27 cellular contexts compared by ENCODE assay signal in the genomic region with DNA sequence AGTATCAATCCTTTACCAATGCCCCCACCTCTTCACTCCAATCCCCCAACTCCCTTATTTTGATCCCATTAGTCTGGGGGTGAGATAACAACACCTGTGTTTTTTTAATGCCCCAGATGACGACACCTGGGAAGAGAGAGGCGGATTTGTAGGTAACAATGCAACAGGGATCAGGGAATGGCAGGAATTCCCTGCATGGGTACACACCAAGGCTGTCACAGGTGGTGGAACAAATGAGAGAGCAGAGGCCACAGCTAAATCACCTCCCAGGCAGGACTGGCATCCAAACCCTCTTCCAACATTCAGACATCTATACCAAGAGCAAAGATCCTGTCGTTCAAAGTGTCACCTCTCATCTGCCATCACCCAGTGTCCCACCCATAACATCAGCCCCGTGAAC.
"Had no signal": no experiment of that assay in that cellular context is flagged by ENCODE, and none has a peak within 500 bp of the region (broad histone marks: within the 10 kb centered on the region; RNA-seq: fewer than 3 reads in every experiment).

No MANE protein-coding gene starts in this region.

- H3K4me1 Mint-ChIP-seq: memory B cell; naive thymus-derived CD4-positive, alpha-beta T cell; stimulated activated naive B cell treated with anti-CD40 and anti-IgM and Interleukin-4, amounts not matched to agents 10 μg/mL and 1 μg/mL and 100 μg/mL, for 72 hours; T-helper 17 cell had no signal

- H3K9me3 ChIP-seq: psoas muscle, right atrium auricular region, suprapubic skin had no signal

- H3K27me3 ChIP-seq: right atrium auricular region, suprapubic skin, tibial nerve had no signal

- H3K36me3 ChIP-seq: right atrium auricular region, suprapubic skin, tibial nerve, WERI-Rb-1 had no signal

- H3K9me3 Mint-ChIP-seq: activated CD4-positive, alpha-beta memory T cell treated with anti-CD3 and anti-CD28 coated beads for 36 hours; activated T-helper 1 cell treated with anti-CD3 and anti-CD28 coated beads, Interleukin-12 subunit alpha, Interleukin-12 subunit beta, Interleukin-2, Interleukin-4 antibody, amounts not matched to agents 30 ng/mL and 10 ng/mL and 1 ng/mL, durations not matched to agents 14 hours and 24 hours and 36 hours; stimulated activated naive B cell treated with anti-CD40 and anti-IgM and Interleukin-4, amounts not matched to agents 10 μg/mL and 1 μg/mL and 100 μg/mL, for 72 hours had no signal

- H2AFZ ChIP-seq: parathyroid adenoma had no signal

- H3K4me1 ChIP-seq: parathyroid adenoma, psoas muscle, suprapubic skin, tibial nerve had no signal

- H3K27me3 Mint-ChIP-seq: activated naive CD8-positive, alpha-beta T cell had no signal

- H3K36me3 Mint-ChIP-seq: activated CD4-positive, alpha-beta memory T cell treated with anti-CD3 and anti-CD28 coated beads for 36 hours; activated naive CD8-positive, alpha-beta T cell; memory B cell; stimulated activated naive B cell treated with anti-CD40 and anti-IgM and Interleukin-4, amounts not matched to agents 10 μg/mL and 1 μg/mL and 100 μg/mL, for 72 hours had no signal

- ATAC-seq: activated CD4-positive, CD25-positive, alpha-beta regulatory T cell treated with anti-CD3 and anti-CD28 coated beads, Interleukin-2, amount 50 U/mL, for 24 hours; left colon; naive thymus-derived CD4-positive, alpha-beta T cell; psoas muscle; stimulated activated naive B cell treated with anti-CD40 and anti-IgM and Interleukin-4, amounts not matched to agents 10 μg/mL and 1 μg/mL and 100 μg/mL, for 72 hours; T-helper 17 cell had no signal

- DNase-seq: activated CD4-positive, alpha-beta memory T cell treated with anti-CD3 and anti-CD28 coated beads for 36 hours; activated CD4-positive, alpha-beta T cell treated with anti-CD3 and anti-CD28 coated beads for 48 hours; activated CD8-positive, alpha-beta memory T cell treated with anti-CD3 and anti-CD28 coated beads, Interleukin-2, amount 50 U/mL, for 4 hours; activated T-cell treated with anti-CD3 and anti-CD28 coated beads, Interleukin-2, amount 50 U/mL, for 1 hour; anterior cingulate cortex; dermis blood vessel endothelial cell; effector CD4-positive, alpha-beta T cell; left colon; midbrain; naive thymus-derived CD4-positive, alpha-beta T cell; occipital lobe; psoas muscle; stimulated activated CD4-positive, alpha-beta T cell treated with anti-CD3 and anti-CD28 coated beads, Interleukin-15, amount 100 ng/mL, for 24 hours; stimulated activated CD4-positive, alpha-beta T cell treated with anti-CD3 and anti-CD28 coated beads, Interleukin-2, amount 100 ng/mL, for 24 hours; stimulated activated naive B cell treated with anti-CD40 and anti-IgM and Interleukin-4, amounts not matched to agents 10 μg/mL and 1 μg/mL and 100 μg/mL, for 72 hours; T-helper 17 cell; T1000; WERI-Rb-1 had no signal

- H3K4me3 ChIP-seq: psoas muscle, right atrium auricular region, suprapubic skin, tibial nerve had no signal

- H3K9ac ChIP-seq: parathyroid adenoma had no signal

- H3K27ac ChIP-seq: epithelial cell of prostate, parathyroid adenoma, psoas muscle, right atrium auricular region, suprapubic skin, tibial nerve, WERI-Rb-1 had no signal

- H3K27ac Mint-ChIP-seq: activated CD4-positive, alpha-beta memory T cell treated with anti-CD3 and anti-CD28 coated beads for 36 hours; activated naive CD8-positive, alpha-beta T cell; activated T-helper 1 cell treated with anti-CD3 and anti-CD28 coated beads, Interleukin-12 subunit alpha, Interleukin-12 subunit beta, Interleukin-2, Interleukin-4 antibody, amounts not matched to agents 30 ng/mL and 10 ng/mL and 1 ng/mL, durations not matched to agents 14 hours and 24 hours and 36 hours; memory B cell; naive thymus-derived CD4-positive, alpha-beta T cell; stimulated activated naive B cell treated with anti-CD40 and anti-IgM and Interleukin-4, amounts not matched to agents 10 μg/mL and 1 μg/mL and 100 μg/mL, for 72 hours; T-helper 17 cell had no signal

- H3K79me2 ChIP-seq: parathyroid adenoma had no signal

- H3K4me3 Mint-ChIP-seq: activated CD4-positive, alpha-beta memory T cell treated with anti-CD3 and anti-CD28 coated beads for 36 hours; activated naive CD8-positive, alpha-beta T cell; activated T-helper 1 cell treated with anti-CD3 and anti-CD28 coated beads, Interleukin-12 subunit alpha, Interleukin-12 subunit beta, Interleukin-2, Interleukin-4 antibody, amounts not matched to agents 30 ng/mL and 10 ng/mL and 1 ng/mL, durations not matched to agents 14 hours and 24 hours and 36 hours; memory B cell; naive thymus-derived CD4-positive, alpha-beta T cell; stimulated activated naive B cell treated with anti-CD40 and anti-IgM and Interleukin-4, amounts not matched to agents 10 μg/mL and 1 μg/mL and 100 μg/mL, for 72 hours; T-helper 17 cell had no signal
